Comparison of ENCODE assay signal across 18 cellular contexts in genomic region chr13:46685006-46685730, GRCh38.
DNase-seq lines count a peak whose midpoint lies in the region; ATAC-seq, FAIRE-seq and TF ChIP-seq lines count a peak whose summit lies in the region.
"Had no signal": no experiment of that assay in that cellular context is flagged by ENCODE, and none has a peak within 500 bp of the region (broad histone marks: within the 10 kb centered on the region; RNA-seq: fewer than 3 reads in every experiment).

No MANE protein-coding gene starts in this region.

- TF ChIP-seq POLR2A in right lobe of liver (IDR thresholded peaks at IDR 0.05), result no peak
- TF ChIP-seq POLR2A in transverse colon (IDR thresholded peaks at IDR 0.05), result no peak

- intact Hi-C loops in right lobe of liver (cut with DNase I) (no loop called here), transverse colon (cut with DNase I; ENCODE audit: low total_unique reads) (no loop called here)

- no peak for FAIRE-seq in urothelium cell line (lab: Jason Lieb, UNC)
- FAIRE-seq: K562 had no signal

- DNase-seq in coronary artery (ENCODE audit: low spot score) (no peak), right lobe of liver (no peak), transverse colon (no peak), urothelium cell line (ENCODE audit: low spot score) (no peak), NCI-H1048 (lab: John Stamatoyannopoulos, UW) (no peak)
- DNase-seq: activated B cell treated with CpG ODN at 0.5 μM for 24 hours; activated effector memory CD4-positive, alpha-beta T cell treated with Interleukin-2 at 50 U/mL for 16 hours; BE2C; NCI-H1092 treated with DMSO at 0.1 percent for 48 hours; NCI-H2171 treated with DMSO at 0.1 percent for 48 hours; occipital lobe; RPMI8226; stimulated activated naive CD4-positive, alpha-beta T cell treated with Interleukin-2 at 50 U/mL for 16 hours; T-helper 1 cell had no signal

- ATAC-seq in right lobe of liver, result peak in 2 of 4 donors; percentile 5 to 12
- ATAC-seq: K562 had no signal

- H3K36me3 ChIP-seq in HUES48 (ENCODE audit: control insufficient read depth, insufficient read depth, low read length), result no peaks in the 10 kb centered on the region
- H3K36me3 ChIP-seq in right lobe of liver, result peaks cover 0 to 2% (median 0%) of the 10 kb centered on the region in 4 donors
- peaks cover 6% of the 10 kb centered on the region for H3K36me3 ChIP-seq in skeletal muscle satellite cell (ENCODE audit: insufficient read depth, low read length)
- H3K36me3 ChIP-seq in transverse colon, result no peaks in the 10 kb centered on the region

- H3K4me1 ChIP-seq in HUES48 (ENCODE audit: control insufficient read depth, insufficient read depth, low read length) (peaks cover 61% of the 10 kb centered on the region), right lobe of liver (peaks cover 0 to 62% (median 9%) of the 10 kb centered on the region in 4 donors), skeletal muscle satellite cell (ENCODE audit: control insufficient read depth, insufficient read depth, low read length) (peaks cover 26% of the 10 kb centered on the region), transverse colon (peaks cover 7 to 36% (median 11%) of the 10 kb centered on the region in 4 donors)

- WGBS in right lobe of liver (ENCODE audit: insufficient coverage, low coverage, low lambda C conversion rate, missing lambda C conversion rate), result 40% methylated on average over 10 of the region's 10 CpGs
- WGBS in transverse colon (ENCODE audit: low coverage in 1 of 2), 2 donors, result 76 to 77% methylated on average over 9 to 10 of the region's 10 CpGs

- no peak for TF ChIP-seq CTCF in coronary artery (IDR thresholded peaks at IDR 0.05)
- TF ChIP-seq CTCF in right lobe of liver (IDR thresholded peaks at IDR 0.05), result no peak
- no peak for TF ChIP-seq CTCF in transverse colon (IDR thresholded peaks at IDR 0.05)

- peak overlapping the region; percentile 63 for H3K27ac ChIP-seq in HUES48 (ENCODE audit: low read depth, low read length)
- peak overlapping the region; percentile 35 to 74 for H3K27ac ChIP-seq in coronary artery
- peak overlapping the region; percentile 56 to 68 (median 67) for H3K27ac ChIP-seq in right lobe of liver
- H3K27ac ChIP-seq in transverse colon, result peak overlapping the region in 2 of 4 donors; percentile 17 to 26

- no peaks in the 10 kb centered on the region for H3K27me3 ChIP-seq in HUES48 (ENCODE audit: control insufficient read depth, insufficient read depth, low read length)
- no peaks in the 10 kb centered on the region for H3K27me3 ChIP-seq in right lobe of liver
- no peaks in the 10 kb centered on the region for H3K27me3 ChIP-seq in skeletal muscle satellite cell (ENCODE audit: control insufficient read depth, insufficient read depth, low read length)
- H3K27me3 ChIP-seq in transverse colon, result no peaks in the 10 kb centered on the region
- H3K27me3 ChIP-seq: BE2C had no signal

- in situ Hi-C loops in transverse colon (cut with MboI; ENCODE audit: low pct_ligation_motif_present in 1 of 4, low pct_unique_long_range_greater_than_20kb in 1 of 4, low sequenced_read_pairs in 3 of 4), result no loop called here

- H3K9ac ChIP-seq in HUES48 (ENCODE audit: low read depth, low read length), result no peak overlapping the region
- peak overlapping the region; percentile 2 for H3K9ac ChIP-seq in skeletal muscle satellite cell (ENCODE audit: low read depth, low read length)

- no peak for TF ChIP-seq EP300 in transverse colon (IDR thresholded peaks at IDR 0.05; ENCODE audit: low read depth)

- no peaks in the 10 kb centered on the region for H3K9me3 ChIP-seq in HUES48 (ENCODE audit: control insufficient read depth, insufficient read depth, low read length)
- H3K9me3 ChIP-seq in right lobe of liver, result no peaks in the 10 kb centered on the region
- no peaks in the 10 kb centered on the region for H3K9me3 ChIP-seq in skeletal muscle satellite cell (replicated peaks; ENCODE audit: low read length)
- no peaks in the 10 kb centered on the region for H3K9me3 ChIP-seq in transverse colon
- H3K9me3 ChIP-seq: BE2C had no signal

- peak overlapping the region; percentile 42 for H3K4me2 ChIP-seq in skeletal muscle satellite cell (ENCODE audit: low read length)

- no peak overlapping the region for H3K4me3 ChIP-seq in HUES48 (ENCODE audit: low read depth, low read length)
- H3K4me3 ChIP-seq in coronary artery, result peak overlapping the region; percentile 17
- peak overlapping the region in 1 of 3 donors; percentile 7 for H3K4me3 ChIP-seq in right lobe of liver
- no peak overlapping the region for H3K4me3 ChIP-seq in skeletal muscle satellite cell (ENCODE audit: low read length)
- no peak overlapping the region for H3K4me3 ChIP-seq in transverse colon
- H3K4me3 ChIP-seq: K562, lung had no signal
